Comparison of ENCODE assay signal across 8 cellular contexts in the genomic region with DNA sequence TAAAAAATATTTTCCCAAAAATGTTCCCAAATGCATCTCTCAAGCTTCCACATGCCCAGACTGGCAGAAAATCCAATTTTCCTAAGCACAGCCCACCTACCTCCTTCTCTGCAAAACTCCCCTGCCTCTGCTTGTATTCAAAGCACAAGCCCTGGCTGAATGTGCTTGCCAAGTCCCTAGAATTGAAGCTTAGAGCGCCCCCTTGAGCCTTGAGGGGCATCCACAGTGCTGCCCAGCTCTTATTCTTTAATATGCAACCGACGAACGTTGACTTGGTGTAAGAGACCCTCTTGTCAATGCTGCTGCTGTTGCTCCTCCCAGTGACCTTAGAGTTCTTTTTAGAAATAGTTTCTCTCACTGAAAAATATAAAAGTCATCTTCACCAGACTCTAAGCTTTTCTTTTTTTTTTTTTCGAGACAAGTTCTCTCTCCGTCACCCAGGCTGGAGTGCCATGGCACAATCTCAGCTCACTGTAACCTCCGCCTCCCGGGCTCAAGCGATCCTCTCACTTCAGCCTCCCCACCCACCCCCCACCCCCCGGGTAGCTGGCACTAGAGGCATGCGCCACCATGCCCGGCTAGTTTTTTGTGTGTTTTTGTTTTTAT.
DNase-seq lines count a peak whose midpoint lies in the region; ATAC-seq and TF ChIP-seq lines count a peak whose summit lies in the region.

No MANE protein-coding gene starts in this region.

- no peaks in the 10 kb centered on the region for H3K9me3 ChIP-seq in lung (ENCODE audit: control insufficient read depth in 2 of 2, insufficient read depth in 1 of 2, low read length in 1 of 2)

- H3K27ac ChIP-seq in lung (ENCODE audit: low read depth in 1 of 2, low read length in 1 of 2): no peak overlapping the region

- peak; percentile 43 for ATAC-seq in HG02884 (IDR thresholded peaks at IDR 0.05; ENCODE audit: unreplicated experiment)
- no peak for ATAC-seq in lung (ENCODE audit: insufficient read depth, low FRiP score)
- no peak for ATAC-seq in GM21381 (IDR thresholded peaks at IDR 0.05; ENCODE audit: unreplicated experiment)

- DNase-seq in COR-L47 (lab: John Stamatoyannopoulos, UW) (peak; percentile 90), NCI-H748 treated with DMSO at 0.1 percent for 48 hours (lab: John Stamatoyannopoulos, UW) (peak; percentile 79), ecto neural progenitor cell (ENCODE audit: low spot score) (peak; percentile 75), lung (ENCODE audit: low spot score) (peak; percentile 80)
- peak; percentile 65 to 75 for DNase-seq in activated CD4-positive, alpha-beta T cell treated with anti-CD3 and anti-CD28 coated beads, Interleukin-2, amount 50 U/mL, for 48 hours
- DNase-seq in stimulated activated CD8-positive, alpha-beta memory T cell treated with anti-CD3 and anti-CD28 coated beads, Interleukin-12 subunit alpha, Interleukin-12 subunit beta, amount 100 ng/mL, for 24 hours (ENCODE audit: extremely low read depth): peak; percentile 31

- no peaks in the 10 kb centered on the region for H3K27me3 ChIP-seq in lung (ENCODE audit: control insufficient read depth, insufficient read depth)

- H3K4me3 ChIP-seq in lung: no peak overlapping the region

- H3K4me1 ChIP-seq in lung (ENCODE audit: control insufficient read depth in 2 of 2, insufficient read depth in 2 of 2, low read length in 2 of 2): no peaks in the 10 kb centered on the region

- TF ChIP-seq CTCF in lung (IDR thresholded peaks at IDR 0.05; ENCODE audit: control extremely low read depth, extremely low read depth): peak; percentile 88

- 48 to 56% methylated on average over 12 of the region's 12 CpGs for WGBS in lung, 2 donors

- H3K36me3 ChIP-seq in lung (ENCODE audit: control insufficient read depth in 2 of 2, insufficient read depth in 2 of 2, low read length in 2 of 2): no peaks in the 10 kb centered on the region

Comparison
In these comparisons a context has a peak if more than half of its experiments do, and no peak if none do; other contexts are left out.
1. DNase-seq: peak in every context shown above with its lines; median percentile 90 in COR-L47; 80 in lung; 79 in NCI-H748 treated with DMSO at 0.1 percent for 48 hours; 75 in ecto neural progenitor cell; 70 in activated CD4-positive, alpha-beta T cell treated with anti-CD3 and anti-CD28 coated beads, Interleukin-2, amount 50 U/mL, for 48 hours; 31 in stimulated activated CD8-positive, alpha-beta memory T cell treated with anti-CD3 and anti-CD28 coated beads, Interleukin-12 subunit alpha, Interleukin-12 subunit beta, amount 100 ng/mL, for 24 hours.